Comparison of ENCODE assay signal across 8 cellular contexts in genomic region chr22:26360169-26360885, GRCh38.
DNase-seq lines count a peak whose midpoint lies in the region; TF ChIP-seq lines count a peak whose summit lies in the region.

No MANE protein-coding gene starts in this region.

- CTCF ChIA-PET in AG04450 (lab: Charles Lee) = interaction anchor here (0.7 to 8.1 kb wide), 6 partner anchors 9 to 898 kb away, joined by 3 to 258 read pairs (median 4); no protein-coding TSS in a partner anchor

- H3K9me3 ChIP-seq in AG04450 (ENCODE audit: control insufficient read depth, insufficient read depth, low read length) = no peaks in the 10 kb centered on the region

- peak overlapping the region; percentile 27 for H3K4me3 ChIP-seq in AG04450 (ENCODE audit: low read depth, low read length)
- peak overlapping the region; percentile 38 for H3K4me3 ChIP-seq in coronary artery

- peak; percentile 44 for DNase-seq in AG04450 (ENCODE audit: low read depth, low spot score)
- DNase-seq in H4 (ENCODE audit: low spot score) = peak; percentile 36
- peak; percentile 52 for DNase-seq in NCI-H446 treated with DMSO at 0.1 percent for 48 hours (lab: John Stamatoyannopoulos, UW)
- DNase-seq in activated CD4-positive, alpha-beta T cell treated with anti-CD3 and anti-CD28 coated beads for 4 hours = peak; percentile 43 to 73
- no peak for DNase-seq in coronary artery (ENCODE audit: low spot score)
- peak; percentile 72 for DNase-seq in kidney tubule cell (ENCODE audit: low spot score)
- peak; percentile 71 to 76 for DNase-seq in stimulated activated CD4-positive, alpha-beta T cell treated with anti-CD3 and anti-CD28 coated beads, Interleukin-2, amount 100 ng/mL, for 24 hours
- DNase-seq in NCI-H774 (lab: John Stamatoyannopoulos, UW) = no peak

- no peak overlapping the region for H3K27ac ChIP-seq in AG04450 (ENCODE audit: low read depth, low read length)
- no peak overlapping the region for H3K27ac ChIP-seq in coronary artery

- TF ChIP-seq CTCF in AG04450 (IDR thresholded peaks at IDR 0.05; ENCODE audit: low read depth, low read length) = peak; percentile 92
- peak; percentile 83 for TF ChIP-seq CTCF in coronary artery (IDR thresholded peaks at IDR 0.05)

- peaks cover 2% of the 10 kb centered on the region for H3K27me3 ChIP-seq in AG04450 (ENCODE audit: control insufficient read depth, insufficient read depth, low read length)

- POLR2A ChIA-PET in AG04450 (lab: Yijun Ruan, JAX) = no interaction called here

Comparison
In these comparisons a context has a peak if more than half of its experiments do, and no peak if none do; other contexts are left out.
1. DNase-seq: peak in AG04450 (single experiment), H4 (single experiment), NCI-H446 treated with DMSO at 0.1 percent for 48 hours (single experiment), activated CD4-positive, alpha-beta T cell treated with anti-CD3 and anti-CD28 coated beads for 4 hours (2 of 2), kidney tubule cell (single experiment) and stimulated activated CD4-positive, alpha-beta T cell treated with anti-CD3 and anti-CD28 coated beads, Interleukin-2, amount 100 ng/mL, for 24 hours (2 of 2); none in coronary artery (single experiment) and NCI-H774 (single experiment).